In genomic region chr22:22151308-22151707, GRCh38 we compare ENCODE assay signal across 39 cellular contexts.
"Had no signal": no experiment of that assay in that cellular context is flagged by ENCODE, and none has a peak within 500 bp of the region (broad histone marks: within the 10 kb centered on the region; RNA-seq: fewer than 3 reads in every experiment).

No MANE protein-coding gene starts in this region.

- H3K27me3 ChIP-seq: ascending aorta had no signal

- H3K4me3 Mint-ChIP-seq: activated naive CD4-positive, alpha-beta T cell treated with anti-CD3 and anti-CD28 coated beads for 36 hours; activated naive CD4-positive, alpha-beta T cell treated with anti-CD3 and anti-CD28 coated beads, Interleukin-2, amount 10 ng/mL, durations not matched to agents 7 days and 5 days; activated naive CD4-positive, alpha-beta T cell treated with anti-CD3 and anti-CD28 coated beads, Interleukin-2, amount 50 U/mL, for 24 hours; activated naive CD8-positive, alpha-beta T cell; activated naive CD8-positive, alpha-beta T cell treated with anti-CD3 and anti-CD28 coated beads for 36 hours; activated naive CD8-positive, alpha-beta T cell treated with anti-CD3 and anti-CD28 coated beads, Interleukin-2, amount 10 ng/mL, durations not matched to agents 7 days and 5 days; activated naive CD8-positive, alpha-beta T cell treated with anti-CD3 and anti-CD28 coated beads, Interleukin-2, amount 50 U/mL, for 24 hours; activated T-cell treated with anti-CD3 and anti-CD28 coated beads, Interleukin-2, amount 50 U/mL, for 24 hours; activated T-cell treated with anti-CD3 and anti-CD28 coated beads, Interleukin-2, amount 50 U/mL, for 4 hours; activated T-cell treated with anti-CD3 and anti-CD28 coated beads, Interleukin-2, amount 50 U/mL, for 72 hours; activated T-helper 1 cell treated with anti-CD3 and anti-CD28 coated beads, Interleukin-12 subunit alpha, Interleukin-12 subunit beta, Interleukin-2, Interleukin-4 antibody, amounts not matched to agents 30 ng/mL and 10 ng/mL and 1 ng/mL, durations not matched to agents 14 hours and 24 hours and 36 hours; activated T-helper 17 cell treated with anti-CD3 and anti-CD28 coated beads, Interleukin-2, amount 50 U/mL, for 72 hours; brain; central memory CD8-positive, alpha-beta T cell had no signal

- H3K4me1 Mint-ChIP-seq: activated naive CD4-positive, alpha-beta T cell treated with anti-CD3 and anti-CD28 coated beads, Interleukin-2, amount 10 ng/mL, durations not matched to agents 7 days and 5 days; activated naive CD4-positive, alpha-beta T cell treated with anti-CD3 and anti-CD28 coated beads, Interleukin-2, amount 50 U/mL, for 24 hours; activated naive CD8-positive, alpha-beta T cell treated with anti-CD3 and anti-CD28 coated beads for 36 hours; activated naive CD8-positive, alpha-beta T cell treated with anti-CD3 and anti-CD28 coated beads, Interleukin-2, amount 10 ng/mL, durations not matched to agents 7 days and 5 days; activated T-helper 17 cell treated with anti-CD3 and anti-CD28 coated beads, Interleukin-2, amount 50 U/mL, for 72 hours; brain; central memory CD8-positive, alpha-beta T cell had no signal

- H3K9me3 ChIP-seq: adrenal gland, ascending aorta, body of pancreas, breast epithelium had no signal

- H3K27ac Mint-ChIP-seq: activated naive CD4-positive, alpha-beta T cell treated with anti-CD3 and anti-CD28 coated beads for 36 hours; activated naive CD4-positive, alpha-beta T cell treated with anti-CD3 and anti-CD28 coated beads, Interleukin-2, amount 10 ng/mL, durations not matched to agents 7 days and 5 days; activated naive CD4-positive, alpha-beta T cell treated with anti-CD3 and anti-CD28 coated beads, Interleukin-2, amount 50 U/mL, for 24 hours; activated naive CD4-positive, alpha-beta T cell treated with anti-CD3 and anti-CD28 coated beads, Interleukin-2, amount 50 U/mL, for 72 hours; activated naive CD8-positive, alpha-beta T cell; activated naive CD8-positive, alpha-beta T cell treated with anti-CD3 and anti-CD28 coated beads for 36 hours; activated naive CD8-positive, alpha-beta T cell treated with anti-CD3 and anti-CD28 coated beads, Interleukin-2, amount 10 ng/mL, durations not matched to agents 7 days and 5 days; activated naive CD8-positive, alpha-beta T cell treated with anti-CD3 and anti-CD28 coated beads, Interleukin-2, amount 50 U/mL, for 24 hours; activated T-cell treated with anti-CD3 and anti-CD28 coated beads, Interleukin-2, amount 50 U/mL, for 24 hours; activated T-cell treated with anti-CD3 and anti-CD28 coated beads, Interleukin-2, amount 50 U/mL, for 72 hours; activated T-helper 1 cell treated with anti-CD3 and anti-CD28 coated beads, Interleukin-12 subunit alpha, Interleukin-12 subunit beta, Interleukin-2, Interleukin-4 antibody, amounts not matched to agents 30 ng/mL and 10 ng/mL and 1 ng/mL, durations not matched to agents 14 hours and 24 hours and 36 hours; activated T-helper 17 cell treated with anti-CD3 and anti-CD28 coated beads, Interleukin-2, amount 50 U/mL, for 72 hours; activated T-helper 2 cell treated with anti-CD3 and anti-CD28 coated beads, Interferon-gamma antibody, Interleukin-2, Interleukin-4, amounts not matched to agents 10 μg/mL and 5 μg/mL and 100 μg/mL, durations not matched to agents 14 hours and 24 hours and 36 hours; brain had no signal

- FAIRE-seq: astrocyte, bronchial epithelial cell had no signal

- H3K36me3 Mint-ChIP-seq: activated naive CD4-positive, alpha-beta T cell treated with anti-CD3 and anti-CD28 coated beads, Interleukin-2, amount 10 ng/mL, durations not matched to agents 7 days and 5 days; activated naive CD4-positive, alpha-beta T cell treated with anti-CD3 and anti-CD28 coated beads, Interleukin-2, amount 50 U/mL, for 24 hours; activated naive CD4-positive, alpha-beta T cell treated with anti-CD3 and anti-CD28 coated beads, Interleukin-2, amount 50 U/mL, for 72 hours; activated naive CD8-positive, alpha-beta T cell; activated naive CD8-positive, alpha-beta T cell treated with anti-CD3 and anti-CD28 coated beads for 36 hours; activated naive CD8-positive, alpha-beta T cell treated with anti-CD3 and anti-CD28 coated beads, Interleukin-2, amount 10 ng/mL, durations not matched to agents 7 days and 5 days; brain had no signal

- H3K4me1 ChIP-seq: adrenal gland, ascending aorta, body of pancreas, breast epithelium had no signal

- DNase-seq: activated effector memory CD4-positive, alpha-beta T cell treated with anti-CD3 and anti-CD28 coated beads, Interleukin-2, amount 50 U/mL, for 16 hours; activated effector memory CD4-positive, alpha-beta T cell treated with Interleukin-2 at 50 U/mL for 16 hours; activated gamma-delta T cell; activated gamma-delta T cell treated with Interleukin-2 at 50 U/mL for 16 hours; activated naive CD4-positive, alpha-beta T cell; activated naive CD4-positive, alpha-beta T cell treated with anti-CD3 and anti-CD28 coated beads for 36 hours; activated naive CD4-positive, alpha-beta T cell treated with anti-CD3 and anti-CD28 coated beads, Interleukin-2, amount 10 ng/mL, durations not matched to agents 7 days and 5 days; activated naive CD4-positive, alpha-beta T cell treated with anti-CD3 and anti-CD28 coated beads, Interleukin-2, amount 50 U/mL, for 16 hours; activated naive CD4-positive, alpha-beta T cell treated with Interleukin-2 at 50 U/mL for 16 hours; activated naive CD8-positive, alpha-beta T cell treated with anti-CD3 and anti-CD28 coated beads for 36 hours; activated naive CD8-positive, alpha-beta T cell treated with anti-CD3 and anti-CD28 coated beads, Interleukin-2, amount 10 ng/mL, durations not matched to agents 7 days and 5 days; activated naive CD8-positive, alpha-beta T cell treated with anti-CD3 and anti-CD28 coated beads, Interleukin-2, amount 50 U/mL, for 24 hours; activated T-cell treated with anti-CD3 and anti-CD28 coated beads, Interleukin-2, amount 50 U/mL, for 24 hours; activated T-cell treated with anti-CD3 and anti-CD28 coated beads, Interleukin-2, amount 50 U/mL, for 4 hours; activated T-cell treated with anti-CD3 and anti-CD28 coated beads, Interleukin-2, amount 50 U/mL, for 48 hours; activated T-cell treated with anti-CD3 and anti-CD28 coated beads, Interleukin-2, amount 50 U/mL, for 72 hours; adrenal gland; amniotic stem cell; amygdala; anterior cingulate cortex; aorta; body of pancreas; brain microvascular endothelial cell; caudate nucleus; central memory CD4-positive, alpha-beta T cell; cerebellar nuclear complex had no signal

- H3K27ac ChIP-seq: adrenal gland, ascending aorta, body of pancreas, brain microvascular endothelial cell, breast epithelium, cardiac muscle cell had no signal

- ATAC-seq: activated naive CD4-positive, alpha-beta T cell treated with anti-CD3 and anti-CD28 coated beads, Interleukin-2, amount 50 U/mL, for 72 hours; activated naive CD8-positive, alpha-beta T cell treated with anti-CD3 and anti-CD28 coated beads, Interleukin-2, amount 50 U/mL, for 24 hours; activated T-cell treated with anti-CD3 and anti-CD28 coated beads, Interleukin-2, amount 50 U/mL, for 4 hours; activated T-cell treated with anti-CD3 and anti-CD28 coated beads, Interleukin-2, amount 50 U/mL, for 72 hours; activated T-helper 17 cell treated with anti-CD3 and anti-CD28 coated beads, Interleukin-2, amount 50 U/mL, for 72 hours; body of pancreas had no signal

- H3K9me3 Mint-ChIP-seq: activated naive CD4-positive, alpha-beta T cell treated with anti-CD3 and anti-CD28 coated beads for 36 hours; activated naive CD4-positive, alpha-beta T cell treated with anti-CD3 and anti-CD28 coated beads, Interleukin-2, amount 10 ng/mL, durations not matched to agents 7 days and 5 days; activated naive CD4-positive, alpha-beta T cell treated with anti-CD3 and anti-CD28 coated beads, Interleukin-2, amount 50 U/mL, for 24 hours; activated naive CD4-positive, alpha-beta T cell treated with anti-CD3 and anti-CD28 coated beads, Interleukin-2, amount 50 U/mL, for 72 hours; activated naive CD8-positive, alpha-beta T cell treated with anti-CD3 and anti-CD28 coated beads for 36 hours; activated naive CD8-positive, alpha-beta T cell treated with anti-CD3 and anti-CD28 coated beads, Interleukin-2, amount 10 ng/mL, durations not matched to agents 7 days and 5 days; activated naive CD8-positive, alpha-beta T cell treated with anti-CD3 and anti-CD28 coated beads, Interleukin-2, amount 50 U/mL, for 24 hours; activated T-cell treated with anti-CD3 and anti-CD28 coated beads, Interleukin-2, amount 50 U/mL, for 24 hours; activated T-cell treated with anti-CD3 and anti-CD28 coated beads, Interleukin-2, amount 50 U/mL, for 4 hours; activated T-cell treated with anti-CD3 and anti-CD28 coated beads, Interleukin-2, amount 50 U/mL, for 72 hours; activated T-helper 1 cell treated with anti-CD3 and anti-CD28 coated beads, Interleukin-12 subunit alpha, Interleukin-12 subunit beta, Interleukin-2, Interleukin-4 antibody, amounts not matched to agents 30 ng/mL and 10 ng/mL and 1 ng/mL, durations not matched to agents 14 hours and 24 hours and 36 hours; activated T-helper 17 cell treated with anti-CD3 and anti-CD28 coated beads, Interleukin-2, amount 50 U/mL, for 72 hours; activated T-helper 2 cell treated with anti-CD3 and anti-CD28 coated beads, Interferon-gamma antibody, Interleukin-2, Interleukin-4, amounts not matched to agents 10 μg/mL and 5 μg/mL and 100 μg/mL, durations not matched to agents 14 hours and 24 hours and 36 hours; brain; central memory CD8-positive, alpha-beta T cell had no signal

- H3K4me3 ChIP-seq: adrenal gland, ascending aorta, body of pancreas, breast epithelium, cardiac muscle cell had no signal

- H3K36me3 ChIP-seq: adrenal gland, ascending aorta, brain microvascular endothelial cell, breast epithelium, cardiac muscle cell had no signal
